In the genomic region with DNA sequence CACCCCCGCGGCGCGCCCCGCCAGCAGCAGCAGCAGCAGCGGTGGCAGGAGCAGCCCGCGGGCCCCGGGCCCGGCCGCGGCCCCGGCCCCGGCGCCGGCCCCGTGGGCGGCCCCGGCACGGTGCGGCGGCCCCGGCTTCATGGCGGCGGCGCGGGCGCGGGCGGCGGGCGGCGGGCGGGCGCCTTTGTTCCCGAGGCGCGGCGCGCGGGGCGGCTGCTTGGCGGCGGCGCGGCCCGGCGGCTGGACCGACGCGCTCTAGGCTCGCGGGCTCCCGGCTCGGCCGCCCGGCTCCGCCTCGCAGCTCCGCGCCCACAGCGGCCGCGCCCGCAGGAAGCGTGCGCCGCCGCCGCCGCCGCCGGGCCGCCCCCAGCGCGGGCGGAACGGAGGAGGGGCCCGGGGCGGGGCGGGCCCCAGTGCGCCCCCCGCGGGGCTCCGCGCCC, we compare ENCODE assay signal across 8 cellular contexts. TPM values are rescaled to one million over a fixed set of nuclear protein-coding genes. Genes with fewer than 3 reads are reported as not detected.
DNase-seq lines count a peak whose midpoint lies in the region; ATAC-seq, FAIRE-seq and TF ChIP-seq lines count a peak whose summit lies in the region.

A gene with protein sequence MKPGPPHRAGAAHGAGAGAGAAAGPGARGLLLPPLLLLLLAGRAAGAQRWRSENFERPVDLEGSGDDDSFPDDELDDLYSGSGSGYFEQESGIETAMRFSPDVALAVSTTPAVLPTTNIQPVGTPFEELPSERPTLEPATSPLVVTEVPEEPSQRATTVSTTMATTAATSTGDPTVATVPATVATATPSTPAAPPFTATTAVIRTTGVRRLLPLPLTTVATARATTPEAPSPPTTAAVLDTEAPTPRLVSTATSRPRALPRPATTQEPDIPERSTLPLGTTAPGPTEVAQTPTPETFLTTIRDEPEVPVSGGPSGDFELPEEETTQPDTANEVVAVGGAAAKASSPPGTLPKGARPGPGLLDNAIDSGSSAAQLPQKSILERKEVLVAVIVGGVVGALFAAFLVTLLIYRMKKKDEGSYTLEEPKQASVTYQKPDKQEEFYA (minus strand): TSS at position 313 of the 440 bp plus-strand sequence. CDS start 172 bp downstream, at position 141.

- H3K27ac ChIP-seq in C4-2B (peak within 1 kb of the TSS; percentile 44), iPS-20b (ENCODE audit: low read length) (no peak within 1 kb of the TSS), small intestine (ENCODE audit: low read depth in 1 of 2, low read length in 1 of 2) (peak within 1 kb of the TSS in 1 of 2 donors; percentile 29)

- H3K9ac ChIP-seq in iPS-20b (ENCODE audit: low read depth, low read length), result peak within 1 kb of the TSS; percentile 46; the same call in 1 of the 2 replicates

- H3K36me3 ChIP-seq in iPS-20b (ENCODE audit: insufficient read depth, low read depth, low read length) (no peaks in the 10 kb centered on the region), small intestine (ENCODE audit: control insufficient read depth in 2 of 2, insufficient read depth in 2 of 2, low read length in 2 of 2) (no peaks in the 10 kb centered on the region)

- ATAC-seq in HG02840 (IDR thresholded peaks at IDR 0.05; ENCODE audit: low FRiP score, unreplicated experiment), result no peak

- WGBS in small intestine, 3 donors, result 0 to 1% (median 1%) methylated on average over 2 to 86 of the region's 86 CpGs

- DNase-seq in HuH-7.5 (ENCODE audit: low spot score) (peak; percentile 56), astrocyte of the spinal cord (ENCODE audit: low read depth, low spot score) (no peak), small intestine (peak; percentile 37), NCI-H1048 (lab: John Stamatoyannopoulos, UW) (no peak), activated gamma-delta T cell (lab: John Stamatoyannopoulos, UW) (no peak)

- peaks cover 20% of the 10 kb centered on the region for H3K27me3 ChIP-seq in iPS-20b (ENCODE audit: insufficient read depth, low read length)
- H3K27me3 ChIP-seq in small intestine (ENCODE audit: control insufficient read depth in 2 of 2, insufficient read depth in 2 of 2, low read length in 2 of 2), result peaks cover 2 to 4% of the 10 kb centered on the region in 2 donors

- in situ Hi-C loops in astrocyte of the spinal cord (cut with HindIII; ENCODE audit: low sequenced_read_pairs), result loop anchor here (25.0 kb wide), 1 partner anchor 1671 kb away; a partner anchor contains a TSS

- TF ChIP-seq CTCF in C4-2B (conservative IDR thresholded peaks at IDR 0.05) (no peak), astrocyte of the spinal cord (IDR thresholded peaks at IDR 0.05; ENCODE audit: low read depth, low read length) (no peak)

- FAIRE-seq in small intestine (lab: Jason Lieb, UNC), result no peak

- H3K4me3 ChIP-seq in astrocyte of the spinal cord (ENCODE audit: low read depth, low read length), result peak within 1 kb of the TSS; percentile 69
- H3K4me3 ChIP-seq in iPS-20b (ENCODE audit: low read length), result peak within 1 kb of the TSS; percentile 69
- H3K4me3 ChIP-seq in small intestine (ENCODE audit: low read depth in 1 of 2, low read length in 2 of 2), result peak within 1 kb of the TSS in 1 of 2 donors; percentile 55

- H3K9me3 ChIP-seq in iPS-20b (ENCODE audit: insufficient read depth, low read depth, low read length), result no peaks in the 10 kb centered on the region
- no peaks in the 10 kb centered on the region for H3K9me3 ChIP-seq in small intestine (ENCODE audit: control insufficient read depth, low read depth)

- H3K4me1 ChIP-seq in iPS-20b (ENCODE audit: insufficient read depth, low read length) (peaks cover 22% of the 10 kb centered on the region), small intestine (ENCODE audit: control insufficient read depth in 2 of 2, insufficient read depth in 1 of 2, low read depth in 1 of 2, low read length in 1 of 2) (no peaks in the 10 kb centered on the region)

RNA-seq across cellular contexts. Expression of the gene that starts here (rescaled TPM):
- 10 to 100 TPM in 1 of 3 donors, 1 to 10 TPM in 1, under 1 TPM in 1; 0.67 to 24.9 (median 1.9) TPM for polyA plus RNA-seq in small intestine

Comparison
In these comparisons a context has a peak if more than half of its experiments do, and no peak if none do; other contexts are left out.
1. DNase-seq: peak in HuH-7.5 (single experiment) and small intestine (single experiment); none in astrocyte of the spinal cord (single experiment), NCI-H1048 (single experiment) and activated gamma-delta T cell (single experiment).